In the genomic region with DNA sequence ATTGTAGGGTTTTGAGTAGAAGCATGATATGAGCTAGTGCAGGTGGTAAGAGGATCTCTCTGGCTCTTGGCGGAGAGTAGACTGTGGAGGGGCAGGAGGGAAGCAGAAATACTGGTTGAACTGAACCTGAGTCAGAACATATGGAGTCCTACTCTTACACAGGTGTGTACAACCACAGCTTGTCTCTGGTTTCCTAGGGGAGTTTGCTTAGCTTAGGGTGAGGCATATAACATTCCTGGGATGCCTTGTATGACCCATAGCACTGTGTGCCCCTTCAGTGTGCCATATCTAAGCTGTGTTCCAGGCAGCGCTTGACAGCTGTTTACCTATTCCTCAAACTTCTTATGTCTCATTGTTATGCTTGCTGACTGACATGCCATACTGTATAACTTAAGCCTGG, we compare ENCODE assay signal across 20 cellular contexts.
DNase-seq lines count a peak whose midpoint lies in the region; ATAC-seq and TF ChIP-seq lines count a peak whose summit lies in the region.
"Had no signal": no experiment of that assay in that cellular context is flagged by ENCODE, and none has a peak within 500 bp of the region (broad histone marks: within the 10 kb centered on the region; RNA-seq: fewer than 3 reads in every experiment).

No MANE protein-coding gene starts in this region.

- H3K4me1 ChIP-seq in Caco-2 (no peaks in the 10 kb centered on the region), PC-3 (ENCODE audit: insufficient read depth, low read length) (peaks cover 27% of the 10 kb centered on the region), esophagus muscularis mucosa (no peaks in the 10 kb centered on the region), psoas muscle (no peaks in the 10 kb centered on the region)
- H3K4me1 ChIP-seq: A549 had no signal

- no peaks in the 10 kb centered on the region for H3K27me3 ChIP-seq in Caco-2 (replicated peaks; ENCODE audit: control insufficient read depth, insufficient read depth, low read length)
- no peaks in the 10 kb centered on the region for H3K27me3 ChIP-seq in PC-3 (ENCODE audit: low read length)
- no peaks in the 10 kb centered on the region for H3K27me3 ChIP-seq in esophagus muscularis mucosa
- H3K27me3 ChIP-seq in psoas muscle (ENCODE audit: insufficient read depth in 3 of 3, low read length in 2 of 3), result no peaks in the 10 kb centered on the region

- no peaks in the 10 kb centered on the region for H3K9me2 ChIP-seq in PC-3 (replicated peaks; ENCODE audit: low read length)

- H2AFZ ChIP-seq in PC-3 (ENCODE audit: low read length), result no peak overlapping the region
- H2AFZ ChIP-seq: GM23338 had no signal

- CTCF ChIA-PET in Caco-2 (lab: Charles Lee) (interaction anchor here (0.8 kb wide), 1 partner anchor 27 kb away, joined by 7 read pairs; no protein-coding TSS in a partner anchor), PC-3 (lab: Charles Lee) (no interaction called here)

- no peak overlapping the region for H3K4me3 Mint-ChIP-seq in Caco-2 (ENCODE audit: unreplicated experiment)
- H3K4me3 Mint-ChIP-seq: GM23338 had no signal

- H3K4me2 ChIP-seq in PC-3 (ENCODE audit: low read length), result peak overlapping the region; percentile 27; the same call in 1 of the 2 replicates
- H3K4me2 ChIP-seq: A549, GM23338 had no signal

- TF ChIP-seq CTCF in Caco-2 (IDR thresholded peaks at IDR 0.05; ENCODE audit: insufficient read depth in 1 of 2, low read depth in 1 of 2, low read length in 1 of 2, severe bottlenecking in 1 of 2, unreplicated experiment in 1 of 2) (no peak), PC-3 (conservative IDR thresholded peaks at IDR 0.05; ENCODE audit: low read depth, low read length) (no peak), esophagus muscularis mucosa (IDR thresholded peaks at IDR 0.05) (no peak), psoas muscle (IDR thresholded peaks at IDR 0.05) (no peak)

- H3K4me1 Mint-ChIP-seq in Caco-2 (ENCODE audit: low read depth, unreplicated experiment), result no peaks in the 10 kb centered on the region
- H3K4me1 Mint-ChIP-seq: GM23338 had no signal

- H3K4me3 ChIP-seq in Caco-2 (ENCODE audit: low read depth, low read length) (no peak overlapping the region), PC-3 (ENCODE audit: low read length) (no peak overlapping the region), esophagus muscularis mucosa (no peak overlapping the region), psoas muscle (no peak overlapping the region)
- H3K4me3 ChIP-seq: A549, GM12878, GM23338, SK-N-MC had no signal

- no peaks in the 10 kb centered on the region for H3K79me2 ChIP-seq in PC-3 (ENCODE audit: low read length)

- H3K27ac Mint-ChIP-seq in Caco-2 (ENCODE audit: unreplicated experiment), result peak overlapping the region; percentile 6
- H3K27ac Mint-ChIP-seq in activated naive CD4-positive, alpha-beta T cell treated with anti-CD3 and anti-CD28 coated beads, Interleukin-2, amount 50 U/mL, for 72 hours, result no peak overlapping the region
- H3K27ac Mint-ChIP-seq: GM23338 had no signal

- no peak for TF ChIP-seq EP300 in esophagus muscularis mucosa (IDR thresholded peaks at IDR 0.05)

- DNase-seq in Caco-2 (peak in 1 of 2 experiments; percentile 32), PC-3 (peak; percentile 95), esophagus muscularis mucosa (ENCODE audit: extremely low spot score) (peak; percentile 57), psoas muscle (no peak), EL (no peak), LoVo (ENCODE audit: low spot score) (no peak), head of caudate nucleus (no peak)
- no peak for DNase-seq in activated naive CD4-positive, alpha-beta T cell treated with anti-CD3 and anti-CD28 coated beads, Interleukin-2, amount 50 U/mL, for 72 hours (ENCODE audit: low spot score in 2 of 2)
- DNase-seq: COR-L47, KBM-7, NCI-H1048, NCI-H1694 treated with DMSO at 0.1 percent for 48 hours, NCI-H526, OCI-M1 had no signal

- intact Hi-C loops in Caco-2 (cut with micrococcal nuclease; ENCODE audit: unreplicated experiment), result no loop called here
- intact Hi-C loops in PC-3 (cut with micrococcal nuclease), result no loop called here
- intact Hi-C loops in esophagus muscularis mucosa (cut with DNase I), result no loop called here
- intact Hi-C loops in psoas muscle (cut with DNase I), result no loop called here
- intact Hi-C loops in head of caudate nucleus (cut with DNase I), result no loop called here

- H3K36me3 ChIP-seq in Caco-2 (ENCODE audit: control insufficient read depth, insufficient read depth, low read length) (no peaks in the 10 kb centered on the region), PC-3 (ENCODE audit: low read depth, low read length) (no peaks in the 10 kb centered on the region), esophagus muscularis mucosa (no peaks in the 10 kb centered on the region), psoas muscle (ENCODE audit: insufficient read depth in 1 of 2, low read depth in 1 of 2) (no peaks in the 10 kb centered on the region)

- H3K9ac ChIP-seq in PC-3 (ENCODE audit: low read length), result no peak overlapping the region

- no peaks in the 10 kb centered on the region for H3F3A ChIP-seq in PC-3 (ENCODE audit: low read length, unreplicated experiment)

- POLR2A ChIA-PET in Caco-2 (lab: Charles Lee) (no interaction called here), PC-3 (lab: Charles Lee; ENCODE audit: unreplicated experiment) (interaction anchor here (0.6 kb wide), 1 partner anchor 148 kb away, joined by 3 read pairs; no protein-coding TSS in a partner anchor)

- no peaks in the 10 kb centered on the region for H3K36me3 Mint-ChIP-seq in Caco-2 (ENCODE audit: insufficient read depth, unreplicated experiment)
- no peaks in the 10 kb centered on the region for H3K36me3 Mint-ChIP-seq in activated naive CD4-positive, alpha-beta T cell treated with anti-CD3 and anti-CD28 coated beads, Interleukin-2, amount 50 U/mL, for 72 hours

- no peak for TF ChIP-seq POLR2A in esophagus muscularis mucosa (IDR thresholded peaks at IDR 0.05; ENCODE audit: low read depth)

- WGBS in esophagus muscularis mucosa, result 49% methylated on average over 2 of the region's 2 CpGs
- 68 to 83% (median 73%) methylated on average over 2 of the region's 2 CpGs for WGBS in psoas muscle, 3 donors

- BruUV-seq in Caco-2 (replicated peaks; lab: Mats Ljungman, UMichigan), result no TSS peak
- no TSS peak for BruUV-seq in PC-3 (replicated peaks; lab: Mats Ljungman, UMichigan)

- no peaks in the 10 kb centered on the region for H4K20me1 ChIP-seq in PC-3 (ENCODE audit: low read length)

- H3K27ac ChIP-seq in PC-3 (ENCODE audit: low read length) (no peak overlapping the region), esophagus muscularis mucosa (replicated peaks in 1 of 4) (no peak overlapping the region), psoas muscle (peak overlapping the region; percentile 11)
- H3K27ac ChIP-seq: A549, C4-2B, HL-60, SK-N-MC had no signal

- H3K9me3 ChIP-seq in Caco-2 (no peaks in the 10 kb centered on the region), PC-3 (ENCODE audit: low read length) (no peaks in the 10 kb centered on the region), esophagus muscularis mucosa (no peaks in the 10 kb centered on the region), psoas muscle (no peaks in the 10 kb centered on the region)
- H3K9me3 ChIP-seq: A549 had no signal

- H3K9me3 Mint-ChIP-seq in Caco-2 (ENCODE audit: unreplicated experiment), result peaks cover 10% of the 10 kb centered on the region
- H3K9me3 Mint-ChIP-seq in activated naive CD4-positive, alpha-beta T cell treated with anti-CD3 and anti-CD28 coated beads, Interleukin-2, amount 50 U/mL, for 72 hours, result no peaks in the 10 kb centered on the region
- H3K9me3 Mint-ChIP-seq: GM23338 had no signal

- H3K27me3 Mint-ChIP-seq in Caco-2 (ENCODE audit: insufficient read depth, unreplicated experiment), result no peaks in the 10 kb centered on the region

- peak; percentile 89 for ATAC-seq in PC-3
- ATAC-seq in psoas muscle, result peak in 3 of 4 donors; percentile 32 to 46 (median 46)
- no peak for ATAC-seq in activated naive CD4-positive, alpha-beta T cell treated with anti-CD3 and anti-CD28 coated beads, Interleukin-2, amount 50 U/mL, for 72 hours
- ATAC-seq: A549, GM12878, GM23338 had no signal

Comparison
In these comparisons a context has a peak if more than half of its experiments do, and no peak if none do; other contexts are left out.
1. DNase-seq: peak in PC-3 (single experiment) and esophagus muscularis mucosa (single experiment); none in psoas muscle (0 of 2), activated naive CD4-positive, alpha-beta T cell treated with anti-CD3 and anti-CD28 coated beads, Interleukin-2, amount 50 U/mL, for 72 hours (0 of 2), EL (single experiment), LoVo (single experiment) and head of caudate nucleus (0 of 42).
2. ATAC-seq: peak in PC-3 (single experiment) and psoas muscle (3 of 4); none in activated naive CD4-positive, alpha-beta T cell treated with anti-CD3 and anti-CD28 coated beads, Interleukin-2, amount 50 U/mL, for 72 hours (0 of 2).